In the genomic region with DNA sequence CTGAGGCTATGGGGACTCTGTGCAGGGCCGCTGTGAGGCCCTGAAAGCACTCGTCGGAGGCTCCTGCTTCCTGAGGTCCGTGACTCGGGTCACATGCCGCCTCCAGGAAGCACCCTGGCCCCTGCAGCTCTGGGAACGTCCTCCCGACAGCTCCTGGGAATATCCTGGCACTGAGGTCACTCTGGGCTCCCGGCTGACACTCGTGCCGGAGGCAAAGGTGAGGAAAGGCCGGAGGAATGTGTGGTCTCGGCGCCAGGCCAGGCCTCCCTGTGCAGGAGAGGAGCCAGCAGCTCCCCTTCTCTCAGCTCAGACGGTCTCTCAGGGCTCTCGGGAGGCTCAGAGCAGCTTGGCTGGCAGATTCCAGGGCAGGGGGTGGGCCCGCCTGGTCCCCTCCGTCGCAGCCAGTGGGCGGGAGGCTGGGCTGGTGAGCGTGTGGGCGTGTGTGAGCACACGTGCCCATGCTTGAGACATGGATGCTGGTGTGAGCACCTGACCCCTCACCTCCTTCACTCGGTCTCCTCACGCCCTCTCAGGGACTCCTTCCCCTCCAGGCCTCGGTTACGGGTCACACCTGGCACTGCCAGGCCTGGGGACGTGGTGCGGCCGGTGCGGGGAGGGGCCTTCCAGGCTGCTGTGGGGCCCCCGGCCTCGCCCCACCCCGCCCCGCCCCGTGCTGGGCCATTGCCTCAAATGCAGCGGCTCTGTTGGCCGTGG, we compare ENCODE assay signal across 1 cellular context.
A peak's percentile ranks its signal among the peaks of the same experiment; 100 is the strongest.
TF ChIP-seq lines count a peak whose summit lies in the region.

No MANE protein-coding gene starts in this region.

TF ChIP-seq in H1, 55 proteins besides CTCF, POLR2A, EP300 and RAD21:
- TF ChIP-seq, protein P1, sequence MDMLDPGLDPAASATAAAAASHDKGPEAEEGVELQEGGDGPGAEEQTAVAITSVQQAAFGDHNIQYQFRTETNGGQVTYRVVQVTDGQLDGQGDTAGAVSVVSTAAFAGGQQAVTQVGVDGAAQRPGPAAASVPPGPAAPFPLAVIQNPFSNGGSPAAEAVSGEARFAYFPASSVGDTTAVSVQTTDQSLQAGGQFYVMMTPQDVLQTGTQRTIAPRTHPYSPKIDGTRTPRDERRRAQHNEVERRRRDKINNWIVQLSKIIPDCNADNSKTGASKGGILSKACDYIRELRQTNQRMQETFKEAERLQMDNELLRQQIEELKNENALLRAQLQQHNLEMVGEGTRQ (IDR thresholded peaks at IDR 0.05; ENCODE audit: low read length) = 0 out of 2 replicates have a peak, but pooled peaks have one; percentile 33
- TF ChIP-seq TEAD4 (IDR thresholded peaks at IDR 0.05; ENCODE audit: low read depth, low read length) = no peak
- no peak for TF ChIP-seq SP1 (IDR thresholded peaks at IDR 0.05; ENCODE audit: low read depth, low read length)
- no peak for TF ChIP-seq TCF12 (IDR thresholded peaks at IDR 0.05; ENCODE audit: low read depth, low read length)
- no peak for TF ChIP-seq MAFK (IDR thresholded peaks at IDR 0.05; ENCODE audit: low read depth, low read length)
- peak; percentile 34; the same call in 1 of the 2 replicates for TF ChIP-seq EGR1 (IDR thresholded peaks at IDR 0.05; ENCODE audit: borderline replicate concordance, low read depth, low read length)
- 0 out of 2 replicates have a peak, but pooled peaks have one; percentile 25 for TF ChIP-seq RBBP5 (IDR thresholded peaks at IDR 0.05; ENCODE audit: borderline replicate concordance, low read depth, low read length)
- peak; percentile 7; the same call in 1 of the 2 replicates for TF ChIP-seq TBP (IDR thresholded peaks at IDR 0.05; ENCODE audit: low read depth, low read length)
- TF ChIP-seq POLR2AphosphoS5 (IDR thresholded peaks at IDR 0.05; ENCODE audit: low read depth, low read length) = peak; percentile 30; the same call in 1 of the 2 replicates
- TF ChIP-seq, protein P2, sequence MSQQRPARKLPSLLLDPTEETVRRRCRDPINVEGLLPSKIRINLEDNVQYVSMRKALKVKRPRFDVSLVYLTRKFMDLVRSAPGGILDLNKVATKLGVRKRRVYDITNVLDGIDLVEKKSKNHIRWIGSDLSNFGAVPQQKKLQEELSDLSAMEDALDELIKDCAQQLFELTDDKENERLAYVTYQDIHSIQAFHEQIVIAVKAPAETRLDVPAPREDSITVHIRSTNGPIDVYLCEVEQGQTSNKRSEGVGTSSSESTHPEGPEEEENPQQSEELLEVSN (IDR thresholded peaks at IDR 0.05) = peak; percentile 94
- TF ChIP-seq, protein P3, sequence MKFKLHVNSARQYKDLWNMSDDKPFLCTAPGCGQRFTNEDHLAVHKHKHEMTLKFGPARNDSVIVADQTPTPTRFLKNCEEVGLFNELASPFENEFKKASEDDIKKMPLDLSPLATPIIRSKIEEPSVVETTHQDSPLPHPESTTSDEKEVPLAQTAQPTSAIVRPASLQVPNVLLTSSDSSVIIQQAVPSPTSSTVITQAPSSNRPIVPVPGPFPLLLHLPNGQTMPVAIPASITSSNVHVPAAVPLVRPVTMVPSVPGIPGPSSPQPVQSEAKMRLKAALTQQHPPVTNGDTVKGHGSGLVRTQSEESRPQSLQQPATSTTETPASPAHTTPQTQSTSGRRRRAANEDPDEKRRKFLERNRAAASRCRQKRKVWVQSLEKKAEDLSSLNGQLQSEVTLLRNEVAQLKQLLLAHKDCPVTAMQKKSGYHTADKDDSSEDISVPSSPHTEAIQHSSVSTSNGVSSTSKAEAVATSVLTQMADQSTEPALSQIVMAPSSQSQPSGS (IDR thresholded peaks at IDR 0.05; ENCODE audit: low read length) = no peak
- peak; percentile 42; the same call in 1 of the 2 replicates for TF ChIP-seq TAF1 (IDR thresholded peaks at IDR 0.05; ENCODE audit: low read depth, low read length)
- TF ChIP-seq, protein P4, sequence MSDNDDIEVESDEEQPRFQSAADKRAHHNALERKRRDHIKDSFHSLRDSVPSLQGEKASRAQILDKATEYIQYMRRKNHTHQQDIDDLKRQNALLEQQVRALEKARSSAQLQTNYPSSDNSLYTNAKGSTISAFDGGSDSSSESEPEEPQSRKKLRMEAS (IDR thresholded peaks at IDR 0.05) = peak; percentile 96
